ENCODE assay signal across 10 cellular contexts in genomic region chr11:43738600-43739409, GRCh38. TPM values are rescaled to one million over a fixed set of nuclear protein-coding genes. Genes with fewer than 3 reads are reported as not detected.
DNase-seq lines count a peak whose midpoint lies in the region; ATAC-seq, FAIRE-seq and TF ChIP-seq lines count a peak whose summit lies in the region.
"Had no signal": no experiment of that assay in that cellular context is flagged by ENCODE, and none has a peak within 500 bp of the region (broad histone marks: within the 10 kb centered on the region; RNA-seq: fewer than 3 reads in every experiment).

No MANE protein-coding gene starts in this region.

- no peaks in the 10 kb centered on the region for H3K27me3 ChIP-seq in Caco-2 (replicated peaks; ENCODE audit: control insufficient read depth, insufficient read depth, low read length)
- H3K27me3 ChIP-seq in GM12878 (replicated peaks in 1 of 2; ENCODE audit: control insufficient read depth in 2 of 2, insufficient read depth in 2 of 2, low read length in 1 of 2), result no peaks in the 10 kb centered on the region
- no peaks in the 10 kb centered on the region for H3K27me3 ChIP-seq in lower lobe of right lung (ENCODE audit: low read depth)

- H3K36me3 ChIP-seq in Caco-2 (ENCODE audit: control insufficient read depth, insufficient read depth, low read length) (peaks cover 2% of the 10 kb centered on the region), GM12878 (ENCODE audit: control insufficient read depth in 2 of 2, insufficient read depth in 2 of 2, low read length in 1 of 2) (peaks cover 4 to 9% of the 10 kb centered on the region in 2 experiments; a peak in 3 of 4 replicates), lower lobe of right lung (peaks cover 4% of the 10 kb centered on the region)

- no peaks in the 10 kb centered on the region for H4K20me1 ChIP-seq in GM12878 (ENCODE audit: control insufficient read depth, insufficient read depth)

- H3K4me2 ChIP-seq in GM12878 (ENCODE audit: control insufficient read depth, insufficient read depth), result no peak overlapping the region

- H3K9me3 Mint-ChIP-seq in Caco-2 (ENCODE audit: unreplicated experiment), result peaks cover 19% of the 10 kb centered on the region

- DNase-seq in Caco-2 (peak; percentile 79), LNCaP clone FGC (ENCODE audit: low read depth) (peak; percentile 46), GM12878 (ENCODE audit: low read depth, low spot score) (no peak), lower lobe of right lung (no peak), GM13977 (ENCODE audit: low spot score) (no peak), midbrain (lab: John Stamatoyannopoulos, UW) (no peak)
- DNase-seq in effector CD4-positive, alpha-beta T cell, result no peak

- in situ Hi-C loops in GM12878 (cut with MboI) (no loop called here), GM13977 (cut with MboI; ENCODE audit: low pct_unique_long_range_greater_than_20kb, low sequenced_read_pairs, unreplicated experiment) (no loop called here)

- H3K27ac Mint-ChIP-seq in Caco-2 (ENCODE audit: unreplicated experiment), result peak overlapping the region; percentile 79

- SMC1A ChIA-PET in GM12878 (lab: Charles Lee; ENCODE audit: uncharacterized antibody, unreplicated experiment), result interaction anchor here (0.7 to 0.9 kb wide), 2 partner anchors 9 to 296 kb away, joined by 3 read pairs; no protein-coding TSS in a partner anchor

- ATAC-seq in GM12878 (peak; percentile 41), lower lobe of right lung (peak; percentile 46 to 51), GM19023 (IDR thresholded peaks at IDR 0.05; ENCODE audit: unreplicated experiment) (no peak)

- no peaks in the 10 kb centered on the region for H3K27me3 Mint-ChIP-seq in Caco-2 (ENCODE audit: insufficient read depth, unreplicated experiment)

- TF ChIP-seq CTCF in Caco-2 (IDR thresholded peaks at IDR 0.05; ENCODE audit: insufficient read depth in 1 of 2, low read depth in 1 of 2, low read length in 1 of 2, severe bottlenecking in 1 of 2, unreplicated experiment in 1 of 2), result no peak
- no peak for TF ChIP-seq CTCF in LNCaP clone FGC (IDR thresholded peaks at IDR 0.05; ENCODE audit: control insufficient read depth, extremely low read depth, insufficient read depth)
- TF ChIP-seq CTCF in GM12878 (IDR thresholded peaks at IDR 0.05 in 2 of 3, conservative IDR thresholded peaks at IDR 0.05 in 1 of 3; ENCODE audit: control insufficient read depth in 2 of 3, extremely low read depth in 1 of 3, insufficient read depth in 1 of 3, low read depth in 3 of 3, low read length in 3 of 3), result no peak
- no peak for TF ChIP-seq CTCF in lower lobe of right lung (IDR thresholded peaks at IDR 0.05)
- TF ChIP-seq CTCF in GM13977 (IDR thresholded peaks at IDR 0.05; ENCODE audit: extremely low read depth, insufficient read depth, missing control alignments), result no peak

- no peak overlapping the region for H3K27ac ChIP-seq in GM12878 (ENCODE audit: control insufficient read depth, insufficient read depth)
- no peak overlapping the region for H3K27ac ChIP-seq in lower lobe of right lung

- 69% methylated on average over 6 of the region's 6 CpGs for WGBS in GM12878 (ENCODE audit: insufficient coverage, insufficient replicate concordance, low lambda C conversion rate, missing lambda C conversion rate)

- no peak for TF ChIP-seq EP300 in GM12878 (IDR thresholded peaks at IDR 0.05; ENCODE audit: borderline replicate concordance in 1 of 2, control insufficient read depth in 1 of 2, low read depth in 2 of 2, low read length in 2 of 2)

- H3K79me2 ChIP-seq in GM12878 (ENCODE audit: control insufficient read depth, insufficient read depth, low read length), result peaks cover 3% of the 10 kb centered on the region

- CTCF ChIA-PET in Caco-2 (lab: Charles Lee), result no interaction called here
- CTCF ChIA-PET in GM12878 (lab: Yijun Ruan, JAX), result no interaction called here

- H3K9ac ChIP-seq in GM12878 (ENCODE audit: control insufficient read depth, insufficient read depth, low read length), result no peak overlapping the region

- BruUV-seq in Caco-2 (replicated peaks; lab: Mats Ljungman, UMichigan), result no TSS peak
- BruUV-seq in GM12878 (replicated peaks; lab: Mats Ljungman, UMichigan), result no TSS peak

- H2AFZ ChIP-seq in GM12878 (ENCODE audit: control insufficient read depth, low read depth, low read length), result no peak overlapping the region

- H3K9me3 ChIP-seq in Caco-2 (peaks cover 4% of the 10 kb centered on the region; the same call in 1 of the 2 replicates), GM12878 (replicated peaks; ENCODE audit: control insufficient read depth, insufficient read depth, low read length) (peaks cover 10% of the 10 kb centered on the region), lower lobe of right lung (no peaks in the 10 kb centered on the region)

- POLR2A ChIA-PET in Caco-2 (lab: Charles Lee) (interaction anchor here (0.8 kb wide), 1 partner anchor 59 kb away, joined by 3 read pairs; the partner anchor contains the start of gene HSD17B12), GM12878 (lab: Charles Lee) (no interaction called here)

- H3K4me1 ChIP-seq in Caco-2 (peaks cover 44% of the 10 kb centered on the region), GM12878 (ENCODE audit: control insufficient read depth, insufficient read depth, low read length) (peaks cover 10% of the 10 kb centered on the region), lower lobe of right lung (peaks cover 31% of the 10 kb centered on the region)

- peak overlapping the region; percentile 38 for H3K4me3 Mint-ChIP-seq in Caco-2 (ENCODE audit: unreplicated experiment)

- peaks cover 50% of the 10 kb centered on the region for H3K4me1 Mint-ChIP-seq in Caco-2 (ENCODE audit: low read depth, unreplicated experiment)

- no peak for TF ChIP-seq RAD21 in GM12878 (IDR thresholded peaks at IDR 0.05; ENCODE audit: insufficient read depth, low read depth, low read length)

- no peak for TF ChIP-seq POLR2A in GM12878 (IDR thresholded peaks at IDR 0.05; ENCODE audit: low read depth, low read length)

- no peak for FAIRE-seq in GM12878 (lab: Jason Lieb, UNC)
- FAIRE-seq: GM18507 had no signal

- intact Hi-C loops in Caco-2 (cut with micrococcal nuclease; ENCODE audit: unreplicated experiment) (loop anchor here (1.0 to 5.0 kb wide), 2 partner anchors 8 to 97 kb away; no protein-coding TSS in a partner anchor), GM12878 (cut with micrococcal nuclease; ENCODE audit: unreplicated experiment) (no loop called here), lower lobe of right lung (cut with DNase I) (no loop called here)

- RAD21 ChIA-PET in GM12878 (lab: Charles Lee; ENCODE audit: unreplicated experiment), result no interaction called here

- H3K4me3 ChIP-seq in Caco-2 (ENCODE audit: low read depth, low read length), result no peak overlapping the region
- H3K4me3 ChIP-seq in LNCaP clone FGC (ENCODE audit: low read depth, low read length), result no peak overlapping the region
- H3K4me3 ChIP-seq in GM12878, result no peak overlapping the region
- H3K4me3 ChIP-seq in lower lobe of right lung, result no peak overlapping the region
- H3K4me3 ChIP-seq: lung had no signal

- H3K36me3 Mint-ChIP-seq in Caco-2 (ENCODE audit: insufficient read depth, unreplicated experiment), result peaks cover 42% of the 10 kb centered on the region

TF ChIP-seq in GM12878, 131 proteins besides CTCF, POLR2A, EP300 and RAD21 (continues in another document):
- TF ChIP-seq NFIC (IDR thresholded peaks at IDR 0.05; ENCODE audit: low read depth, low read length), result no peak
- TF ChIP-seq TAF1 (IDR thresholded peaks at IDR 0.05; ENCODE audit: borderline replicate concordance, low read depth, low read length), result no peak
- no peak for TF ChIP-seq TBL1XR1 (IDR thresholded peaks at IDR 0.05; ENCODE audit: low read depth, low read length)
- TF ChIP-seq CBX3 (IDR thresholded peaks at IDR 0.05; ENCODE audit: borderline replicate concordance, low read depth), result no peak
- no peak for TF ChIP-seq PAX5 (IDR thresholded peaks at IDR 0.05; ENCODE audit: borderline replicate concordance, low read depth, low read length)
- TF ChIP-seq PKNOX1 (IDR thresholded peaks at IDR 0.05), result no peak
- TF ChIP-seq NFXL1 (IDR thresholded peaks at IDR 0.05; ENCODE audit: borderline replicate concordance), result no peak
- no peak for TF ChIP-seq WRNIP1 (IDR thresholded peaks at IDR 0.05; ENCODE audit: borderline replicate concordance, low read depth, low read length)
- TF ChIP-seq TCF7 (IDR thresholded peaks at IDR 0.05; ENCODE audit: borderline replicate concordance), result no peak

RNA-seq across cellular contexts. Expression of gene HSD17B12, which starts 58.3 kb away (rescaled TPM):
- total RNA-seq in Caco-2 (2022) (147 and 155 TPM in 2 replicates), GM12878 (2014; rRNA removed) (68.1 and 75.2 TPM in 2 replicates), GM12878 (2014; rRNA removed; fragmentation: Illumina TruSeq; extraction: Trizol) (74.1 and 80.1 TPM in 2 replicates), GM12878 (2021) (59.5 and 68.2 TPM in 2 replicates), lower lobe of right lung (101 TPM)
- 264 and 266 TPM in 2 replicates for total RNA-seq in GM12878 (2013; cell fraction: nucleolus; rRNA removed)
- 51.3 TPM for polyA plus RNA-seq in GM12878 (2011; ENCODE audit: low read depth)
- polyA plus RNA-seq in GM12878 (2011; rRNA removed) (88.0 and 112 TPM in 2 replicates), GM12878 (2014; fragmentation: Illumina TruSeq; extraction: Trizol) (70.4 and 99.8 TPM in 2 replicates), GM12878 (2014; fragmentation: Nextera tagmentation; extraction: Ambion mirVana) (10 to 100 TPM; 23.6 to 33.6 TPM), GM12878 (2014; rRNA removed) (51.4 and 53.5 TPM in 2 replicates), GM12878 (2016; fragmentation: Nextera tagmentation; extraction: Ambion mirVana) (10 to 100 TPM; 63.5 to 66.0 TPM)
- 51.7 and 71.5 TPM in 2 replicates for polyA plus RNA-seq in GM12878 (2011; cell fraction: cytosol; rRNA removed)
- polyA plus RNA-seq in GM12878 (2011; cell fraction: nucleus; rRNA removed), result 53.5 and 63.6 TPM in 2 replicates
- polyA plus RNA-seq in GM12878 (2012), result 36.5 and 50.5 TPM in 2 replicates
- 61.5 and 66.7 TPM in 2 replicates for polyA minus RNA-seq in GM12878 (2011; rRNA and poly(A)+ RNA removed)
- polyA minus RNA-seq in GM12878 (2011; cell fraction: cytosol; rRNA and poly(A)+ RNA removed), result 48.4 and 63.2 TPM in 2 replicates
- polyA minus RNA-seq in GM12878 (2011; cell fraction: nucleus; rRNA and poly(A)+ RNA removed), result 79.8 and 139 TPM in 2 replicates

Comparison
In these comparisons a context has a peak if more than half of its experiments do, and no peak if none do; other contexts are left out.
1. DNase-seq: peak in Caco-2 (2 of 2) and LNCaP clone FGC (single experiment); none in GM12878 (single experiment), lower lobe of right lung (single experiment), effector CD4-positive, alpha-beta T cell (single experiment), GM13977 (single experiment) and midbrain (single experiment).